ENCODE assay signal across 9 cellular contexts in the genomic region with DNA sequence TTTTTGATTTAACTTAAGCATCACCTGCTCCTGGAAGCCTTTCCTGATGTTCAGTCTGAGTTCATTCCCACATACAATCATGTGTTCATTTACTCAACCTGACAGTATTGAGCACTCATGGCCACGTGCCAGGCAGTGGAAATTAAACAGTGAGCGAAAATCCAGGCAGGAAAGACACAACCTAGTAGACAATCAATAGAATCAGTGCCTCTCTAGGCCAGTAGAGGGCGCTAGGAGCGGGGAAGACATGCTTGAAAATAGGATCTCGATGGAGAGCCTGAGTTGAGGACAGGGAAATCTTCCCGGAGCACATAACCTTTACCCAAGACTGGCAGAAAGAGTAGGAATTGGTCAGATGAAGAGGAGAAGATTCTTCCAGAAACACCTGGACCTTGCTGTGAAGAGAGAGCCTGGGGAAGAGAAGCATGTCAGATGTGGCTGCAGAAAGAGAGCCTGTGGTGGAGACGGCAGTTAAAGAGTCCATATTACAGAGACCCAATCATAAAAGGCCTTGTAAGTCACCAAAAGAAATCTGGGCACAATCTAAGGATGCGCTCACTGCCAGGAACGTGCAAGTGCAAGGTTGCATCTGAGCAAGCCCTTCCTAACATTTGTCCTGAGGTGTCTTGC.
DNase-seq lines count a peak whose midpoint lies in the region; ATAC-seq and TF ChIP-seq lines count a peak whose summit lies in the region.
"Had no signal": no experiment of that assay in that cellular context is flagged by ENCODE, and none has a peak within 500 bp of the region (broad histone marks: within the 10 kb centered on the region; RNA-seq: fewer than 3 reads in every experiment).

No MANE protein-coding gene starts in this region.

- H3K4me3 Mint-ChIP-seq in nephron, result no peak overlapping the region
- no peak overlapping the region for H3K4me3 Mint-ChIP-seq in stimulated activated naive B cell treated with anti-CD40 and anti-IgM and Interleukin-4, amounts not matched to agents 10 μg/mL and 1 μg/mL and 100 μg/mL, for 72 hours
- H3K4me3 Mint-ChIP-seq: activated B cell treated with CpG ODN at 0.5 μM for 24 hours had no signal

- no peaks in the 10 kb centered on the region for H3K27me3 ChIP-seq in SU-DHL-6 (ENCODE audit: low read length)

- H3K9me3 ChIP-seq in SU-DHL-6 (ENCODE audit: insufficient read depth, low read length), result no peaks in the 10 kb centered on the region

- H3K27me3 Mint-ChIP-seq in nephron (ENCODE audit: low read depth), result no peaks in the 10 kb centered on the region
- peaks cover 0 to 7% of the 10 kb centered on the region in 2 donors for H3K27me3 Mint-ChIP-seq in stimulated activated naive B cell treated with anti-CD40 and anti-IgM and Interleukin-4, amounts not matched to agents 10 μg/mL and 1 μg/mL and 100 μg/mL, for 72 hours
- H3K27me3 Mint-ChIP-seq: activated B cell treated with CpG ODN at 0.5 μM for 24 hours had no signal

- no peak overlapping the region for H2AFZ ChIP-seq in SU-DHL-6 (ENCODE audit: low read depth, low read length, severe bottlenecking)

- no peaks in the 10 kb centered on the region for H3K9me3 Mint-ChIP-seq in nephron
- peaks cover 2 to 3% of the 10 kb centered on the region in 2 donors for H3K9me3 Mint-ChIP-seq in stimulated activated naive B cell treated with anti-CD40 and anti-IgM and Interleukin-4, amounts not matched to agents 10 μg/mL and 1 μg/mL and 100 μg/mL, for 72 hours
- H3K9me3 Mint-ChIP-seq: activated B cell treated with CpG ODN at 0.5 μM for 24 hours had no signal

- TF ChIP-seq CTCF in SU-DHL-6 (IDR thresholded peaks at IDR 0.05; ENCODE audit: insufficient read depth, low read length, poor library complexity, severe bottlenecking), result peak; percentile 51
- peak; percentile 96 for TF ChIP-seq CTCF in epithelial cell of proximal tubule (conservative IDR thresholded peaks at IDR 0.05; ENCODE audit: low read depth, low read length)
- peak; percentile 62 to 75 (median 73) for TF ChIP-seq CTCF in nephron (IDR thresholded peaks at IDR 0.05; ENCODE audit: unreplicated experiment in 3 of 3)

- H3K4me3 ChIP-seq in SU-DHL-6 (ENCODE audit: insufficient read depth, low read length, poor library complexity, severe bottlenecking) (no peak overlapping the region), epithelial cell of proximal tubule (ENCODE audit: low read depth, low read length) (no peak overlapping the region)

- H4K20me1 ChIP-seq in SU-DHL-6 (ENCODE audit: low read depth, low read length), result no peaks in the 10 kb centered on the region

- DNase-seq in G401 (ENCODE audit: low spot score) (peak; percentile 9), epithelial cell of proximal tubule (ENCODE audit: low read depth) (peak; percentile 9)
- DNase-seq in stimulated activated naive B cell treated with anti-CD40 and anti-IgM and Interleukin-4, amounts not matched to agents 10 μg/mL and 1 μg/mL and 100 μg/mL, for 72 hours, result no peak
- DNase-seq: activated B cell treated with CpG ODN at 0.5 μM for 24 hours had no signal

- no peaks in the 10 kb centered on the region for H3K9me2 ChIP-seq in SU-DHL-6 (replicated peaks; ENCODE audit: insufficient read depth, low read length)

- H3F3A ChIP-seq in SU-DHL-6 (ENCODE audit: insufficient read depth), result no peaks in the 10 kb centered on the region

- no peaks in the 10 kb centered on the region for H3K79me2 ChIP-seq in SU-DHL-6 (ENCODE audit: insufficient read depth, low read length)

- no peaks in the 10 kb centered on the region for H3K36me3 ChIP-seq in SU-DHL-6 (ENCODE audit: low read length)

- peak overlapping the region; percentile 3 to 45 (median 4) for H3K27ac Mint-ChIP-seq in nephron
- no peak overlapping the region for H3K27ac Mint-ChIP-seq in stimulated activated naive B cell treated with anti-CD40 and anti-IgM and Interleukin-4, amounts not matched to agents 10 μg/mL and 1 μg/mL and 100 μg/mL, for 72 hours
- H3K27ac Mint-ChIP-seq: activated B cell treated with CpG ODN at 0.5 μM for 24 hours had no signal

- peaks cover 28% of the 10 kb centered on the region for H3K36me3 Mint-ChIP-seq in nephron (ENCODE audit: low read depth)
- no peaks in the 10 kb centered on the region for H3K36me3 Mint-ChIP-seq in stimulated activated naive B cell treated with anti-CD40 and anti-IgM and Interleukin-4, amounts not matched to agents 10 μg/mL and 1 μg/mL and 100 μg/mL, for 72 hours

- no peak overlapping the region for H3K4me2 ChIP-seq in SU-DHL-6 (ENCODE audit: low read depth, low read length, poor library complexity, severe bottlenecking)

- in situ Hi-C loops in G401 (cut with HindIII; ENCODE audit: low sequenced_read_pairs), result no loop called here

- H3K27ac ChIP-seq in SU-DHL-6 (ENCODE audit: low read depth, low read length), result no peak overlapping the region

- ATAC-seq in HG02885 (IDR thresholded peaks at IDR 0.05; ENCODE audit: poor library complexity, unreplicated experiment) (peak; percentile 50), GM21528 (IDR thresholded peaks at IDR 0.05; ENCODE audit: low FRiP score, unreplicated experiment) (no peak), HG03520 (IDR thresholded peaks at IDR 0.05; ENCODE audit: unreplicated experiment) (no peak)
- no peak for ATAC-seq in stimulated activated naive B cell treated with anti-CD40 and anti-IgM and Interleukin-4, amounts not matched to agents 10 μg/mL and 1 μg/mL and 100 μg/mL, for 72 hours (replicated peaks)

- no peak overlapping the region for H3K9ac ChIP-seq in SU-DHL-6 (ENCODE audit: low read length)

- peaks cover 9% of the 10 kb centered on the region for H3K4me1 Mint-ChIP-seq in nephron
- peaks cover 0 to 6% of the 10 kb centered on the region in 2 donors for H3K4me1 Mint-ChIP-seq in stimulated activated naive B cell treated with anti-CD40 and anti-IgM and Interleukin-4, amounts not matched to agents 10 μg/mL and 1 μg/mL and 100 μg/mL, for 72 hours
- H3K4me1 Mint-ChIP-seq: activated B cell treated with CpG ODN at 0.5 μM for 24 hours had no signal
